In the genomic region with DNA sequence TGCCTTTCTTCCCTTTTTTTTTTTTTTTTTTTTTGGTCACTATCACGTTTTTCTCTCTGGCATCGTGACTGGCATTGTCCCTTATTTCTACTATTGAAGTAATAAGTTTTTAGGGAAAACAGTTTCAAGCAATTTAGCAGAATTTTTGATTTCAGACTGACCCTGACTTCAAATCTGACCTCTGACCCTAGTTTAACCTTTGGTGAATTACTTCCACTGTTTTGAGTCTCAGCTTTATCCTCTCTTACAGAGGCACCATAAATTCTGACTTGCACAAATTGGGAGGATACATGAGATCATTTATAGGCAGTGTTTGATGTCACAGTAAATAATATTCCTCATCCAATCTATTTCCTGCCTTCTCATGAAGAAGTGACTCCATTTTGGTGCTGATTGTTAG, we compare ENCODE assay signal across 16 cellular contexts.
DNase-seq lines count a peak whose midpoint lies in the region; ATAC-seq and TF ChIP-seq lines count a peak whose summit lies in the region.
"Had no signal": no experiment of that assay in that cellular context is flagged by ENCODE, and none has a peak within 500 bp of the region (broad histone marks: within the 10 kb centered on the region; RNA-seq: fewer than 3 reads in every experiment).

No MANE protein-coding gene starts in this region.

- peak overlapping the region; percentile 20 for H3K27ac Mint-ChIP-seq in activated CD8-positive, alpha-beta T cell treated with anti-CD3 and anti-CD28 coated beads, Interleukin-2, amount 10 ng/mL, durations not matched to agents 7 days and 5 days
- H3K27ac Mint-ChIP-seq in activated CD8-positive, alpha-beta T cell treated with anti-CD3 and anti-CD28 coated beads for 36 hours, result no peak overlapping the region
- H3K27ac Mint-ChIP-seq in activated naive CD8-positive, alpha-beta T cell, result no peak overlapping the region
- peak overlapping the region; percentile 90 for H3K27ac Mint-ChIP-seq in nephron progenitor cell
- H3K27ac Mint-ChIP-seq: IgD-negative memory B cell had no signal

- peak overlapping the region; percentile 46; the same call in 1 of the 2 replicates for H3K4me2 ChIP-seq in KMS-11

- H3K27me3 Mint-ChIP-seq in activated CD8-positive, alpha-beta T cell treated with anti-CD3 and anti-CD28 coated beads, Interleukin-2, amount 10 ng/mL, durations not matched to agents 7 days and 5 days (ENCODE audit: low read depth), result peaks cover 14% of the 10 kb centered on the region
- peaks cover 12% of the 10 kb centered on the region for H3K27me3 Mint-ChIP-seq in activated CD8-positive, alpha-beta T cell treated with anti-CD3 and anti-CD28 coated beads for 36 hours
- no peaks in the 10 kb centered on the region for H3K27me3 Mint-ChIP-seq in activated naive CD8-positive, alpha-beta T cell
- no peaks in the 10 kb centered on the region for H3K27me3 Mint-ChIP-seq in nephron progenitor cell (ENCODE audit: low read depth, poor library complexity)

- peak overlapping the region; percentile 21; the same call in 1 of the 2 replicates for H2AFZ ChIP-seq in KMS-11 (ENCODE audit: low read depth)

- H3K36me3 Mint-ChIP-seq in activated CD8-positive, alpha-beta T cell treated with anti-CD3 and anti-CD28 coated beads, Interleukin-2, amount 10 ng/mL, durations not matched to agents 7 days and 5 days (ENCODE audit: low read depth), result peaks cover 4% of the 10 kb centered on the region
- H3K36me3 Mint-ChIP-seq in activated CD8-positive, alpha-beta T cell treated with anti-CD3 and anti-CD28 coated beads for 36 hours (ENCODE audit: low read depth), result no peaks in the 10 kb centered on the region
- peaks cover 2% of the 10 kb centered on the region for H3K36me3 Mint-ChIP-seq in activated naive CD8-positive, alpha-beta T cell
- no peaks in the 10 kb centered on the region for H3K36me3 Mint-ChIP-seq in nephron progenitor cell (ENCODE audit: low read depth)
- H3K36me3 Mint-ChIP-seq: IgD-negative memory B cell had no signal

- TF ChIP-seq POLR2A in lower leg skin (IDR thresholded peaks at IDR 0.05) (no peak), adrenal gland (IDR thresholded peaks at IDR 0.05) (no peak)

- H3K4me3 Mint-ChIP-seq in activated CD8-positive, alpha-beta T cell treated with anti-CD3 and anti-CD28 coated beads, Interleukin-2, amount 10 ng/mL, durations not matched to agents 7 days and 5 days, result no peak overlapping the region
- no peak overlapping the region for H3K4me3 Mint-ChIP-seq in activated CD8-positive, alpha-beta T cell treated with anti-CD3 and anti-CD28 coated beads for 36 hours
- peak overlapping the region; percentile 31 for H3K4me3 Mint-ChIP-seq in activated naive CD8-positive, alpha-beta T cell
- H3K4me3 Mint-ChIP-seq in nephron progenitor cell, result no peak overlapping the region
- H3K4me3 Mint-ChIP-seq: IgD-negative memory B cell had no signal

- H3K9ac ChIP-seq in KMS-11, result no peak overlapping the region

- no peak for ATAC-seq in activated CD8-positive, alpha-beta T cell treated with anti-CD3 and anti-CD28 coated beads, Interleukin-2, amount 10 ng/mL, durations not matched to agents 7 days and 5 days
- no peak for ATAC-seq in activated CD8-positive, alpha-beta T cell treated with anti-CD3 and anti-CD28 coated beads for 36 hours

- CTCF ChIA-PET in activated CD8-positive, alpha-beta T cell treated with anti-CD3 and anti-CD28 coated beads, Interleukin-2, amount 10 ng/mL, durations not matched to agents 7 days and 5 days (lab: Charles Lee), result interaction anchor here (0.8 to 2.2 kb wide), 6 partner anchors 19 to 357 kb away, joined by 3 to 9 read pairs (median 4); no protein-coding TSS in a partner anchor
- CTCF ChIA-PET in activated CD8-positive, alpha-beta T cell treated with anti-CD3 and anti-CD28 coated beads for 36 hours (lab: Charles Lee), result interaction anchor here (0.6 to 3.1 kb wide), 6 partner anchors 19 to 127 kb away, joined by 3 to 11 read pairs (median 4); no protein-coding TSS in a partner anchor

- H3K27me3 ChIP-seq in KMS-11 (ENCODE audit: insufficient read depth, low read depth) (no peaks in the 10 kb centered on the region), dorsolateral prefrontal cortex (no peaks in the 10 kb centered on the region), adrenal gland (no peaks in the 10 kb centered on the region)
- H3K27me3 ChIP-seq: BLaER1 treated with 17β-estradiol and CSF1 and Interleukin-3, amounts not matched to agents 10 nM and 100 nM had no signal

- H3K27ac ChIP-seq in KMS-11 (no peak overlapping the region), dorsolateral prefrontal cortex (no peak overlapping the region), adrenal gland (no peak overlapping the region)

- no peaks in the 10 kb centered on the region for H3K79me2 ChIP-seq in KMS-11 (ENCODE audit: insufficient read depth, low read depth)

- 65 to 77% methylated on average over 2 of the region's 2 CpGs for WGBS in lower leg skin, 2 donors
- WGBS in adrenal gland, 4 donors, result 65 to 84% (median 80%) methylated on average over 2 of the region's 2 CpGs

- H3K4me1 Mint-ChIP-seq in activated CD8-positive, alpha-beta T cell treated with anti-CD3 and anti-CD28 coated beads, Interleukin-2, amount 10 ng/mL, durations not matched to agents 7 days and 5 days (ENCODE audit: low read depth), result peaks cover 19% of the 10 kb centered on the region
- peaks cover 18% of the 10 kb centered on the region for H3K4me1 Mint-ChIP-seq in activated CD8-positive, alpha-beta T cell treated with anti-CD3 and anti-CD28 coated beads for 36 hours (ENCODE audit: low read depth)
- H3K4me1 Mint-ChIP-seq in activated naive CD8-positive, alpha-beta T cell (ENCODE audit: low read depth), result peaks cover 21% of the 10 kb centered on the region
- H3K4me1 Mint-ChIP-seq in nephron progenitor cell, result peaks cover 30% of the 10 kb centered on the region

- H3K36me3 ChIP-seq in KMS-11 (ENCODE audit: insufficient read depth), result no peaks in the 10 kb centered on the region
- H3K36me3 ChIP-seq in adrenal gland (replicated peaks in 1 of 2), result no peaks in the 10 kb centered on the region
- H3K36me3 ChIP-seq: BLaER1 treated with 17β-estradiol and CSF1 and Interleukin-3, amounts not matched to agents 10 nM and 100 nM had no signal

- no peak overlapping the region for H3K4me3 ChIP-seq in KMS-11 (IDR thresholded peaks at IDR 0.05; ENCODE audit: insufficient read depth, low read depth, low read length)
- H3K4me3 ChIP-seq in dorsolateral prefrontal cortex, result no peak overlapping the region
- H3K4me3 ChIP-seq in lower leg skin (ENCODE audit: low read depth, poor library complexity, severe bottlenecking), result no peak overlapping the region
- H3K4me3 ChIP-seq in adrenal gland, result no peak overlapping the region
- H3K4me3 ChIP-seq: BLaER1 treated with 17β-estradiol and CSF1 and Interleukin-3, amounts not matched to agents 10 nM and 100 nM had no signal

- DNase-seq in activated CD8-positive, alpha-beta T cell treated with anti-CD3 and anti-CD28 coated beads, Interleukin-2, amount 10 ng/mL, durations not matched to agents 7 days and 5 days, result no peak
- no peak for DNase-seq in activated CD8-positive, alpha-beta T cell treated with anti-CD3 and anti-CD28 coated beads for 36 hours
- no peak for DNase-seq in nephron progenitor cell
- DNase-seq in dorsolateral prefrontal cortex, result no peak
- no peak for DNase-seq in lower leg skin (ENCODE audit: low spot score in 2 of 2)
- no peak for DNase-seq in adrenal gland
- DNase-seq: GF-D8, MV-4-11, NCI-H1417 treated with DMSO at 0.1 percent for 48 hours, NCI-H1930, NCI-H526 treated with DMSO at 0.1 percent for 48 hours, SIG-M5 had no signal

- no peak for TF ChIP-seq CTCF in activated CD8-positive, alpha-beta T cell treated with anti-CD3 and anti-CD28 coated beads for 36 hours (IDR thresholded peaks at IDR 0.05)
- TF ChIP-seq CTCF in KMS-11 (conservative IDR thresholded peaks at IDR 0.05; ENCODE audit: low read depth, low read length) (no peak), nephron progenitor cell (IDR thresholded peaks at IDR 0.05) (no peak), dorsolateral prefrontal cortex (IDR thresholded peaks at IDR 0.05 in 54 of 56, conservative IDR thresholded peaks at IDR 0.05 in 2 of 56; ENCODE audit: low read depth in 1 of 56, partially characterized antibody in 56 of 56) (no peak), lower leg skin (IDR thresholded peaks at IDR 0.05) (no peak), adrenal gland (IDR thresholded peaks at IDR 0.05) (no peak)

- intact Hi-C loops in activated CD8-positive, alpha-beta T cell treated with anti-CD3 and anti-CD28 coated beads for 36 hours (cut with micrococcal nuclease), result no loop called here
- intact Hi-C loops in dorsolateral prefrontal cortex (cut with DNase I), result no loop called here
- intact Hi-C loops in lower leg skin (cut with DNase I; ENCODE audit: low total_unique reads), result no loop called here
- intact Hi-C loops in adrenal gland (cut with DNase I), result no loop called here

- H3K9me3 ChIP-seq in adrenal gland (replicated peaks in 1 of 3), result no peaks in the 10 kb centered on the region
- H3K9me3 ChIP-seq: BLaER1 treated with 17β-estradiol and CSF1 and Interleukin-3, amounts not matched to agents 10 nM and 100 nM had no signal

- H3K9me3 Mint-ChIP-seq in activated CD8-positive, alpha-beta T cell treated with anti-CD3 and anti-CD28 coated beads, Interleukin-2, amount 10 ng/mL, durations not matched to agents 7 days and 5 days (ENCODE audit: insufficient read depth), result peaks cover 4% of the 10 kb centered on the region
- no peaks in the 10 kb centered on the region for H3K9me3 Mint-ChIP-seq in activated CD8-positive, alpha-beta T cell treated with anti-CD3 and anti-CD28 coated beads for 36 hours
- H3K9me3 Mint-ChIP-seq in activated naive CD8-positive, alpha-beta T cell (ENCODE audit: low read depth), result no peaks in the 10 kb centered on the region
- H3K9me3 Mint-ChIP-seq in nephron progenitor cell, result no peaks in the 10 kb centered on the region
- H3K9me3 Mint-ChIP-seq: IgD-negative memory B cell had no signal

- no peaks in the 10 kb centered on the region for H4K20me1 ChIP-seq in KMS-11 (ENCODE audit: insufficient read depth)
- H4K20me1 ChIP-seq: BLaER1 treated with 17β-estradiol and CSF1 and Interleukin-3, amounts not matched to agents 10 nM and 100 nM had no signal

- POLR2A ChIA-PET in activated CD8-positive, alpha-beta T cell treated with anti-CD3 and anti-CD28 coated beads, Interleukin-2, amount 10 ng/mL, durations not matched to agents 7 days and 5 days (lab: Charles Lee), result no interaction called here
- POLR2A ChIA-PET in activated CD8-positive, alpha-beta T cell treated with anti-CD3 and anti-CD28 coated beads for 36 hours (lab: Charles Lee), result interaction anchor here (0.9 to 1.7 kb wide), 3 partner anchors 23 to 49 kb away, joined by 3 to 4 read pairs (median 3); no protein-coding TSS in a partner anchor

- H3K4me1 ChIP-seq in KMS-11 (ENCODE audit: low read depth, poor library complexity, severe bottlenecking) (peaks cover 15% of the 10 kb centered on the region), adrenal gland (replicated peaks in 1 of 2) (no peaks in the 10 kb centered on the region)

Comparison
In these comparisons a context has a peak if more than half of its experiments do, and no peak if none do; other contexts are left out.
1. H3K27ac Mint-ChIP-seq: peak in activated CD8-positive, alpha-beta T cell treated with anti-CD3 and anti-CD28 coated beads, Interleukin-2, amount 10 ng/mL, durations not matched to agents 7 days and 5 days (single experiment) and nephron progenitor cell (single experiment); none in activated CD8-positive, alpha-beta T cell treated with anti-CD3 and anti-CD28 coated beads for 36 hours (single experiment) and activated naive CD8-positive, alpha-beta T cell (single experiment).